ENCODE assay signal across 14 cellular contexts in the genomic region with DNA sequence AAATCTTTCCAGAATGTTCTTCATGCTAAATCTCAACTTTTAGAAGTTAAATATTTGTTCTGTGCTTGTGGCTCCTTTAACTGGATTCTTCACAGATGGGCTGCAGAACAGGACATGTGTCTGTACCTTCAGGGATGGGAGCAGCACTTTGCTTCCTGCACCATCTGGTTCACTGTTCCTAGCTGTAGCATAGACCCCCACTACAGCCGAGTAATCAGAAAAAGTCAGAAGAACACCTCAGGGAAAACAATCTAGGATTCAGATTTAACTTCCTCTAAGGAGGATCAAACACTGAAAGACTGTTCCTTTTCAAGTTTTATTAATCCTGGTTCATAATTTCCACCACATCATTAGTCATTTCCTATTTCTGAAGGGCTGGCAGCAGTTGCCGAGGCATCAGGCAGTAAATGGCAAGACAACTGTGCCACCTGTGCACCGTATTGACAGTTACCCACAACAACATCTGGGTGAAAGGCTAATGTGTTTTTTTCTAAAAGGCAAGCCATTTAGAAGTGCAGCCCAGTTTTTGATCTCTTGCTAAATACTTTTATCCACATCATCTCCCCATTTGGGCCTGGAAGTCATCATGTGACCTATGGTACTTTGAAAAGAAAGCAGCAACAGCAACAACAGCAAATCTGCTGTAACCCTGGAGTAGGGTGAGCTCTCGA.
DNase-seq lines count a peak whose midpoint lies in the region; TF ChIP-seq lines count a peak whose summit lies in the region.
"Had no signal": no experiment of that assay in that cellular context is flagged by ENCODE, and none has a peak within 500 bp of the region (broad histone marks: within the 10 kb centered on the region; RNA-seq: fewer than 3 reads in every experiment).

No MANE protein-coding gene starts in this region.

- H3K27ac ChIP-seq in RWPE1 = no peak overlapping the region

- TF ChIP-seq CTCF in RWPE1 (conservative IDR thresholded peaks at IDR 0.05; ENCODE audit: low read depth) (no peak), GM10248 (IDR thresholded peaks at IDR 0.05; ENCODE audit: control extremely low read depth, extremely low read depth, low read depth, missing control alignments) (no peak)

- POLR2A ChIA-PET in RWPE1 (lab: Yijun Ruan, JAX; ENCODE audit: low non-redundant PET) (no interaction called here), GM10248 (lab: Yijun Ruan, JAX) (no interaction called here)

- DNase-seq in COLO829 (ENCODE audit: low spot score) (peak; percentile 62), HS-5 (ENCODE audit: low read depth) (peak; percentile 30), RWPE1 (ENCODE audit: low spot score) (peak; percentile 46), iris pigment epithelial cell (ENCODE audit: low read depth) (peak; percentile 8), GM10248 (ENCODE audit: extremely low spot score) (no peak), C1 segment of cervical spinal cord (lab: John Stamatoyannopoulos, UW) (no peak), DMS153 (lab: John Stamatoyannopoulos, UW) (no peak), middle frontal gyrus (ENCODE audit: extremely low spot score, low spot score) (no peak)
- DNase-seq: activated CD4-positive, alpha-beta T cell treated with anti-CD3 and anti-CD28 coated beads for 4 hours; caudate nucleus; gastrocnemius medialis; NCI-H1930; occipital lobe; T-cell had no signal

- CTCF ChIA-PET in RWPE1 (lab: Yijun Ruan, JAX) = interaction anchor here (0.8 kb wide), 1 partner anchor 165 kb away, joined by 3 read pairs; no protein-coding TSS in a partner anchor
- CTCF ChIA-PET in GM10248 (lab: Yijun Ruan, JAX) = interaction anchor here (1.5 kb wide), 2 partner anchors 629 to 642 kb away, joined by 3 read pairs; no protein-coding TSS in a partner anchor

Comparison
In these comparisons a context has a peak if more than half of its experiments do, and no peak if none do; other contexts are left out.
1. DNase-seq: peak in COLO829 (single experiment), HS-5 (single experiment), RWPE1 (single experiment) and iris pigment epithelial cell (single experiment); none in GM10248 (single experiment), C1 segment of cervical spinal cord (0 of 14), DMS153 (single experiment) and middle frontal gyrus (single experiment).